Comparison of ENCODE assay signal across 35 cellular contexts in the genomic region with DNA sequence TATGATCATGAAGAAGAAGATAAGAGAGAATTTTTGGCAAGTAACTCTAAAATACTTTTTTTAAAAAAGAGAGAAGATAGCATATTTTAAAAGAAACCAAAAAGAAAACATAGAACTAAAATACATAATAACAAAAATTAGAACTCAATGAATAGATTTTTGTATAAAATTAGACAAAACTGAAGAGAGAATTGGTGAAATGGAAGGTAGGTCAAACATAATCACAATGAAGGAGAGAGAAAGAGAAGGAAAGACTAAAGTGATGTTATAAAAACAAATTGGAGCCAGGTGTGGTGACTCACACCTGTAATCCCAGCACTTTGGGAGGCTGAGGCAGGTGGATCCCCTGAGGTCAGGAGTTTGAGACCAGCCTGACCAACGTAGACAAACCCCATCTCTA.
"Had no signal": no experiment of that assay in that cellular context is flagged by ENCODE, and none has a peak within 500 bp of the region (broad histone marks: within the 10 kb centered on the region; RNA-seq: fewer than 3 reads in every experiment).

No MANE protein-coding gene starts in this region.

- DNase-seq: Karpas-422, Kasumi-1, MG63, MM.1S, MV-4-11, NCI-H1048, NCI-H1092, NCI-H1092 treated with DMSO at 0.1 percent for 48 hours, NCI-H1105, NCI-H1105 treated with DMSO at 0.1 percent for 48 hours, NCI-H1417, NCI-H1417 treated with DMSO at 0.1 percent for 48 hours, NCI-H1436, NCI-H1436 treated with DMSO at 0.1 percent for 48 hours, NCI-H146, NCI-H1694, NCI-H1694 treated with DMSO at 0.1 percent for 48 hours, NCI-H187, NCI-H187 treated with DMSO at 0.1 percent for 48 hours, NCI-H1930, NCI-H2029, NCI-H2029 treated with DMSO at 0.1 percent for 48 hours, NCI-H2081, NCI-H2081 treated with DMSO at 0.1 percent for 48 hours, NCI-H2107, NCI-H2171, NCI-H2171 treated with DMSO at 0.1 percent for 48 hours, NCI-H2227 treated with DMSO at 0.1 percent for 48 hours, NCI-H226, NCI-H345, NCI-H446, NCI-H446 treated with DMSO at 0.1 percent for 48 hours, NCI-H510A, NCI-H510A treated with DMSO at 0.1 percent for 48 hours had no signal

- H3K4me2 ChIP-seq: KMS-11 had no signal

- H3K27ac ChIP-seq: KMS-11 had no signal

- H3K4me3 ChIP-seq: MG63 had no signal

- H3K27me3 ChIP-seq: MG63 had no signal

- H3K36me3 ChIP-seq: MG63 had no signal

- H3K9ac ChIP-seq: KMS-11 had no signal
